6 cellular contexts compared by ENCODE assay signal in genomic region chr4:96131186-96131585, GRCh38.
"Had no signal": no experiment of that assay in that cellular context is flagged by ENCODE, and none has a peak within 500 bp of the region (broad histone marks: within the 10 kb centered on the region; RNA-seq: fewer than 3 reads in every experiment).

No MANE protein-coding gene starts in this region.

- H3K36me3 ChIP-seq: HAP-1 had no signal

- FAIRE-seq: HTR-8/SVneo had no signal

- H3K9me3 ChIP-seq: HAP-1 had no signal

- DNase-seq: GM23248, GOT3, H7, IMR-90 had no signal

- H3K27ac ChIP-seq: GM23248 had no signal

- H3K9ac ChIP-seq: GM23248 had no signal

- H3K4me3 ChIP-seq: GM23248, HAP-1 had no signal

- H2AFZ ChIP-seq: GM23248 had no signal
